1 cellular context compared by ENCODE assay signal in the genomic region with DNA sequence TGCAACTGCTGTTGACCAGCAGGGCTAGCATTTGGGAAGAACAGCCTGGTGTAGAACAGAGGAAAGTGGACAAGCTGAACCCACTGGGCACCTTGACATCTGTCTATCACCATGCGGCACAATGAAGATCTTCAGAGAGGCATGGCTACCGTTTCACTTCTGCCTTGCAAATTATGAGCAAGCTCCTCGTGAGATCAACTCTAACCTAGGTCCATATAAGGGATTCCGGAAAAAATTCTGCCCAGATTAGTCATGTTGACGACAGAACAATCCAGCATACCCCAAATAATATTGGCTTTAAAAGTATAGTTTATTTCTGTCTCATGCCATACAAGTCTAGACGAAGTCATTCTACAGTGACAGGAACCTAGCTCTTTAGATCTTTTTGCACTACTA.
TF ChIP-seq lines count a peak whose summit lies in the region.

No MANE protein-coding gene starts in this region.

TF ChIP-seq in WTC11, 78 proteins besides CTCF, POLR2A, EP300 and RAD21 (continued from another document):
- TF ChIP-seq, protein P1, sequence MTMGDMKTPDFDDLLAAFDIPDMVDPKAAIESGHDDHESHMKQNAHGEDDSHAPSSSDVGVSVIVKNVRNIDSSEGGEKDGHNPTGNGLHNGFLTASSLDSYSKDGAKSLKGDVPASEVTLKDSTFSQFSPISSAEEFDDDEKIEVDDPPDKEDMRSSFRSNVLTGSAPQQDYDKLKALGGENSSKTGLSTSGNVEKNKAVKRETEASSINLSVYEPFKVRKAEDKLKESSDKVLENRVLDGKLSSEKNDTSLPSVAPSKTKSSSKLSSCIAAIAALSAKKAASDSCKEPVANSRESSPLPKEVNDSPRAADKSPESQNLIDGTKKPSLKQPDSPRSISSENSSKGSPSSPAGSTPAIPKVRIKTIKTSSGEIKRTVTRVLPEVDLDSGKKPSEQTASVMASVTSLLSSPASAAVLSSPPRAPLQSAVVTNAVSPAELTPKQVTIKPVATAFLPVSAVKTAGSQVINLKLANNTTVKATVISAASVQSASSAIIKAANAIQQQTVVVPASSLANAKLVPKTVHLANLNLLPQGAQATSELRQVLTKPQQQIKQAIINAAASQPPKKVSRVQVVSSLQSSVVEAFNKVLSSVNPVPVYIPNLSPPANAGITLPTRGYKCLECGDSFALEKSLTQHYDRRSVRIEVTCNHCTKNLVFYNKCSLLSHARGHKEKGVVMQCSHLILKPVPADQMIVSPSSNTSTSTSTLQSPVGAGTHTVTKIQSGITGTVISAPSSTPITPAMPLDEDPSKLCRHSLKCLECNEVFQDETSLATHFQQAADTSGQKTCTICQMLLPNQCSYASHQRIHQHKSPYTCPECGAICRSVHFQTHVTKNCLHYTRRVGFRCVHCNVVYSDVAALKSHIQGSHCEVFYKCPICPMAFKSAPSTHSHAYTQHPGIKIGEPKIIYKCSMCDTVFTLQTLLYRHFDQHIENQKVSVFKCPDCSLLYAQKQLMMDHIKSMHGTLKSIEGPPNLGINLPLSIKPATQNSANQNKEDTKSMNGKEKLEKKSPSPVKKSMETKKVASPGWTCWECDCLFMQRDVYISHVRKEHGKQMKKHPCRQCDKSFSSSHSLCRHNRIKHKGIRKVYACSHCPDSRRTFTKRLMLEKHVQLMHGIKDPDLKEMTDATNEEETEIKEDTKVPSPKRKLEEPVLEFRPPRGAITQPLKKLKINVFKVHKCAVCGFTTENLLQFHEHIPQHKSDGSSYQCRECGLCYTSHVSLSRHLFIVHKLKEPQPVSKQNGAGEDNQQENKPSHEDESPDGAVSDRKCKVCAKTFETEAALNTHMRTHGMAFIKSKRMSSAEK (CRISPR knock-in tag; IDR thresholded peaks at IDR 0.05; ENCODE audit: borderline replicate concordance), result no peak
- TF ChIP-seq, protein P2, sequence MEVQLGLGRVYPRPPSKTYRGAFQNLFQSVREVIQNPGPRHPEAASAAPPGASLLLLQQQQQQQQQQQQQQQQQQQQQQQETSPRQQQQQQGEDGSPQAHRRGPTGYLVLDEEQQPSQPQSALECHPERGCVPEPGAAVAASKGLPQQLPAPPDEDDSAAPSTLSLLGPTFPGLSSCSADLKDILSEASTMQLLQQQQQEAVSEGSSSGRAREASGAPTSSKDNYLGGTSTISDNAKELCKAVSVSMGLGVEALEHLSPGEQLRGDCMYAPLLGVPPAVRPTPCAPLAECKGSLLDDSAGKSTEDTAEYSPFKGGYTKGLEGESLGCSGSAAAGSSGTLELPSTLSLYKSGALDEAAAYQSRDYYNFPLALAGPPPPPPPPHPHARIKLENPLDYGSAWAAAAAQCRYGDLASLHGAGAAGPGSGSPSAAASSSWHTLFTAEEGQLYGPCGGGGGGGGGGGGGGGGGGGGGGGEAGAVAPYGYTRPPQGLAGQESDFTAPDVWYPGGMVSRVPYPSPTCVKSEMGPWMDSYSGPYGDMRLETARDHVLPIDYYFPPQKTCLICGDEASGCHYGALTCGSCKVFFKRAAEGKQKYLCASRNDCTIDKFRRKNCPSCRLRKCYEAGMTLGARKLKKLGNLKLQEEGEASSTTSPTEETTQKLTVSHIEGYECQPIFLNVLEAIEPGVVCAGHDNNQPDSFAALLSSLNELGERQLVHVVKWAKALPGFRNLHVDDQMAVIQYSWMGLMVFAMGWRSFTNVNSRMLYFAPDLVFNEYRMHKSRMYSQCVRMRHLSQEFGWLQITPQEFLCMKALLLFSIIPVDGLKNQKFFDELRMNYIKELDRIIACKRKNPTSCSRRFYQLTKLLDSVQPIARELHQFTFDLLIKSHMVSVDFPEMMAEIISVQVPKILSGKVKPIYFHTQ (CRISPR knock-in tag; IDR thresholded peaks at IDR 0.05), result no peak
- TF ChIP-seq GTF2I (CRISPR knock-in tag; conservative IDR thresholded peaks at IDR 0.05), result no peak
- TF ChIP-seq ZNF396 (CRISPR knock-in tag; IDR thresholded peaks at IDR 0.05; ENCODE audit: borderline replicate concordance), result no peak
- TF ChIP-seq, protein P3, sequence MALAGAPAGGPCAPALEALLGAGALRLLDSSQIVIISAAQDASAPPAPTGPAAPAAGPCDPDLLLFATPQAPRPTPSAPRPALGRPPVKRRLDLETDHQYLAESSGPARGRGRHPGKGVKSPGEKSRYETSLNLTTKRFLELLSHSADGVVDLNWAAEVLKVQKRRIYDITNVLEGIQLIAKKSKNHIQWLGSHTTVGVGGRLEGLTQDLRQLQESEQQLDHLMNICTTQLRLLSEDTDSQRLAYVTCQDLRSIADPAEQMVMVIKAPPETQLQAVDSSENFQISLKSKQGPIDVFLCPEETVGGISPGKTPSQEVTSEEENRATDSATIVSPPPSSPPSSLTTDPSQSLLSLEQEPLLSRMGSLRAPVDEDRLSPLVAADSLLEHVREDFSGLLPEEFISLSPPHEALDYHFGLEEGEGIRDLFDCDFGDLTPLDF (CRISPR knock-in tag; IDR thresholded peaks at IDR 0.05), result no peak
- no peak for TF ChIP-seq PRRX2 (CRISPR knock-in tag; IDR thresholded peaks at IDR 0.05)
- TF ChIP-seq TP53 (CRISPR knock-in tag; IDR thresholded peaks at IDR 0.05), result no peak
- TF ChIP-seq RELA (CRISPR knock-in tag; IDR thresholded peaks at IDR 0.05; ENCODE audit: borderline replicate concordance), result no peak
- TF ChIP-seq, protein P4, sequence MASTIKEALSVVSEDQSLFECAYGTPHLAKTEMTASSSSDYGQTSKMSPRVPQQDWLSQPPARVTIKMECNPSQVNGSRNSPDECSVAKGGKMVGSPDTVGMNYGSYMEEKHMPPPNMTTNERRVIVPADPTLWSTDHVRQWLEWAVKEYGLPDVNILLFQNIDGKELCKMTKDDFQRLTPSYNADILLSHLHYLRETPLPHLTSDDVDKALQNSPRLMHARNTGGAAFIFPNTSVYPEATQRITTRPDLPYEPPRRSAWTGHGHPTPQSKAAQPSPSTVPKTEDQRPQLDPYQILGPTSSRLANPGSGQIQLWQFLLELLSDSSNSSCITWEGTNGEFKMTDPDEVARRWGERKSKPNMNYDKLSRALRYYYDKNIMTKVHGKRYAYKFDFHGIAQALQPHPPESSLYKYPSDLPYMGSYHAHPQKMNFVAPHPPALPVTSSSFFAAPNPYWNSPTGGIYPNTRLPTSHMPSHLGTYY (CRISPR knock-in tag; IDR thresholded peaks at IDR 0.05), result no peak
- TF ChIP-seq, protein P5, sequence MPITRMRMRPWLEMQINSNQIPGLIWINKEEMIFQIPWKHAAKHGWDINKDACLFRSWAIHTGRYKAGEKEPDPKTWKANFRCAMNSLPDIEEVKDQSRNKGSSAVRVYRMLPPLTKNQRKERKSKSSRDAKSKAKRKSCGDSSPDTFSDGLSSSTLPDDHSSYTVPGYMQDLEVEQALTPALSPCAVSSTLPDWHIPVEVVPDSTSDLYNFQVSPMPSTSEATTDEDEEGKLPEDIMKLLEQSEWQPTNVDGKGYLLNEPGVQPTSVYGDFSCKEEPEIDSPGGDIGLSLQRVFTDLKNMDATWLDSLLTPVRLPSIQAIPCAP (CRISPR knock-in tag; IDR thresholded peaks at IDR 0.05), result no peak
